Comparison of ENCODE assay signal across 17 cellular contexts in the genomic region with DNA sequence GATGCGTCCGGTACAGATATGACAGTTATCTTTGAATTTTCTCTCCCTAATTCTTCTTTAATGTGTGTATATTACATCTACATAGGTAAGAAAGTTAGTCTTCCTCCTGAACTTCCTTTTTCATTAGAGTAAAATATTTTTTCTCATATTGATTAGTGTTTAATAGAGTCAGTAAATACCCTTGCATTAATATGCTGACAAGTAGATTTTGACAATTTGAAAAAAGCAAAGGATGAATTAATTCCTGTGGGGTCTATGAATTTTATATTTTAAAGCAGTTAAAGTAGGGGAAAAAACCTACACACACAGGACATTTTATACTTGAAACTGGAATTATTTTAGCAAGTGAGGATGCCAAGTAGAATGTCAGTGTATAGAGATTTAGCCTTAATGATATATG. TPM values are rescaled to one million over a fixed set of nuclear protein-coding genes. Genes with fewer than 3 reads are reported as not detected.
DNase-seq lines count a peak whose midpoint lies in the region; ATAC-seq lines count a peak whose summit lies in the region.
"Had no signal": no experiment of that assay in that cellular context is flagged by ENCODE, and none has a peak within 500 bp of the region (broad histone marks: within the 10 kb centered on the region; RNA-seq: fewer than 3 reads in every experiment).

No MANE protein-coding gene starts in this region.

- H3K4me3 Mint-ChIP-seq in activated naive CD4-positive, alpha-beta T cell treated with anti-CD3 and anti-CD28 coated beads, Interleukin-2, amount 50 U/mL, for 24 hours = peak overlapping the region; percentile 60
- H3K4me3 Mint-ChIP-seq in IgD-negative memory B cell = peak overlapping the region in 3 of 4 donors; percentile 45 to 83 (median 57)
- H3K4me3 Mint-ChIP-seq in activated naive CD8-positive, alpha-beta T cell treated with anti-CD3 and anti-CD28 coated beads, Interleukin-2, amount 50 U/mL, for 24 hours = no peak overlapping the region
- peak overlapping the region in 1 of 2 donors; percentile 30 for H3K4me3 Mint-ChIP-seq in stimulated activated naive B cell treated with anti-CD40 and anti-IgM and Interleukin-4, amounts not matched to agents 10 μg/mL and 1 μg/mL and 100 μg/mL, for 72 hours
- H3K4me3 Mint-ChIP-seq: brain had no signal

- no peak for ATAC-seq in activated naive CD8-positive, alpha-beta T cell treated with anti-CD3 and anti-CD28 coated beads, Interleukin-2, amount 50 U/mL, for 24 hours
- no peak for ATAC-seq in stimulated activated naive B cell treated with anti-CD40 and anti-IgM and Interleukin-4, amounts not matched to agents 10 μg/mL and 1 μg/mL and 100 μg/mL, for 72 hours (replicated peaks)
- ATAC-seq: foreskin keratinocyte had no signal

- H3K4me1 Mint-ChIP-seq in activated naive CD4-positive, alpha-beta T cell treated with anti-CD3 and anti-CD28 coated beads, Interleukin-2, amount 50 U/mL, for 24 hours = peaks cover 47% of the 10 kb centered on the region
- H3K4me1 Mint-ChIP-seq in IgD-negative memory B cell = peaks cover 31 to 49% (median 39%) of the 10 kb centered on the region in 3 donors
- H3K4me1 Mint-ChIP-seq in activated naive CD8-positive, alpha-beta T cell treated with anti-CD3 and anti-CD28 coated beads, Interleukin-2, amount 50 U/mL, for 24 hours = peaks cover 52% of the 10 kb centered on the region
- H3K4me1 Mint-ChIP-seq in stimulated activated naive B cell treated with anti-CD40 and anti-IgM and Interleukin-4, amounts not matched to agents 10 μg/mL and 1 μg/mL and 100 μg/mL, for 72 hours = peaks cover 38 to 82% of the 10 kb centered on the region in 2 donors

- peak overlapping the region; percentile 91 for H3K27ac Mint-ChIP-seq in activated naive CD4-positive, alpha-beta T cell treated with anti-CD3 and anti-CD28 coated beads, Interleukin-2, amount 50 U/mL, for 24 hours
- H3K27ac Mint-ChIP-seq in IgD-negative memory B cell = peak overlapping the region; percentile 63 to 98 (median 94)
- peak overlapping the region; percentile 75 for H3K27ac Mint-ChIP-seq in activated naive CD8-positive, alpha-beta T cell treated with anti-CD3 and anti-CD28 coated beads, Interleukin-2, amount 50 U/mL, for 24 hours
- peak overlapping the region; percentile 92 for H3K27ac Mint-ChIP-seq in stimulated activated naive B cell treated with anti-CD40 and anti-IgM and Interleukin-4, amounts not matched to agents 10 μg/mL and 1 μg/mL and 100 μg/mL, for 72 hours
- H3K27ac Mint-ChIP-seq: brain had no signal

- no peak for DNase-seq in activated naive CD4-positive, alpha-beta T cell treated with Interleukin-2 at 50 U/mL for 16 hours
- no peak for DNase-seq in activated naive CD8-positive, alpha-beta T cell treated with anti-CD3 and anti-CD28 coated beads, Interleukin-2, amount 50 U/mL, for 24 hours
- no peak for DNase-seq in stimulated activated naive B cell treated with anti-CD40 and anti-IgM and Interleukin-4, amounts not matched to agents 10 μg/mL and 1 μg/mL and 100 μg/mL, for 72 hours
- no peak for DNase-seq in anterior cingulate cortex (lab: John Stamatoyannopoulos, UW)
- DNase-seq in NOMO-1 treated with dmso at 0.1 percent for 144 hours (lab: John Stamatoyannopoulos, UW; ENCODE audit: unreplicated experiment) = no peak
- DNase-seq in posterior cingulate gyrus = no peak
- DNase-seq: activated CD4-positive, alpha-beta T cell treated with anti-CD3 and anti-CD28 coated beads for 48 hours; foreskin keratinocyte; kidney glomerular epithelial cell; NCI-H510A; occipital lobe; SIG-M5; sigmoid colon; stimulated activated CD4-positive, alpha-beta T cell treated with anti-CD3 and anti-CD28 coated beads, Interleukin-2, amount 100 ng/mL, for 48 hours had no signal

- no peaks in the 10 kb centered on the region for H3K27me3 Mint-ChIP-seq in activated naive CD4-positive, alpha-beta T cell treated with anti-CD3 and anti-CD28 coated beads, Interleukin-2, amount 50 U/mL, for 24 hours
- H3K27me3 Mint-ChIP-seq in IgD-negative memory B cell = no peaks in the 10 kb centered on the region
- H3K27me3 Mint-ChIP-seq in activated naive CD8-positive, alpha-beta T cell treated with anti-CD3 and anti-CD28 coated beads, Interleukin-2, amount 50 U/mL, for 24 hours = no peaks in the 10 kb centered on the region
- H3K27me3 Mint-ChIP-seq in stimulated activated naive B cell treated with anti-CD40 and anti-IgM and Interleukin-4, amounts not matched to agents 10 μg/mL and 1 μg/mL and 100 μg/mL, for 72 hours = no peaks in the 10 kb centered on the region
- H3K27me3 Mint-ChIP-seq: brain had no signal

- no peaks in the 10 kb centered on the region for H3K9me3 Mint-ChIP-seq in activated naive CD4-positive, alpha-beta T cell treated with anti-CD3 and anti-CD28 coated beads, Interleukin-2, amount 50 U/mL, for 24 hours
- H3K9me3 Mint-ChIP-seq in IgD-negative memory B cell = no peaks in the 10 kb centered on the region
- no peaks in the 10 kb centered on the region for H3K9me3 Mint-ChIP-seq in activated naive CD8-positive, alpha-beta T cell treated with anti-CD3 and anti-CD28 coated beads, Interleukin-2, amount 50 U/mL, for 24 hours
- H3K9me3 Mint-ChIP-seq in stimulated activated naive B cell treated with anti-CD40 and anti-IgM and Interleukin-4, amounts not matched to agents 10 μg/mL and 1 μg/mL and 100 μg/mL, for 72 hours = peaks cover 0 to 4% of the 10 kb centered on the region in 2 donors
- H3K9me3 Mint-ChIP-seq: brain had no signal

- peaks cover 12% of the 10 kb centered on the region for H3K36me3 Mint-ChIP-seq in activated naive CD4-positive, alpha-beta T cell treated with anti-CD3 and anti-CD28 coated beads, Interleukin-2, amount 50 U/mL, for 24 hours
- peaks cover 3% of the 10 kb centered on the region for H3K36me3 Mint-ChIP-seq in IgD-negative memory B cell
- H3K36me3 Mint-ChIP-seq in activated naive CD8-positive, alpha-beta T cell treated with anti-CD3 and anti-CD28 coated beads, Interleukin-2, amount 50 U/mL, for 24 hours (ENCODE audit: low read depth) = peaks cover 15% of the 10 kb centered on the region
- peaks cover 34 to 64% of the 10 kb centered on the region in 2 donors for H3K36me3 Mint-ChIP-seq in stimulated activated naive B cell treated with anti-CD40 and anti-IgM and Interleukin-4, amounts not matched to agents 10 μg/mL and 1 μg/mL and 100 μg/mL, for 72 hours

- intact Hi-C loops in posterior cingulate gyrus (cut with DNase I) = no loop called here

RNA-seq across cellular contexts. Expression of a gene that starts 9.4 kb away (rescaled TPM):
- polyA plus RNA-seq in IgD-negative memory B cell = 16.4 TPM
